ENCODE assay signal across 19 cellular contexts in genomic region chr16:56629531-56629930, GRCh38. TPM values are rescaled to one million over a fixed set of nuclear protein-coding genes. Genes with fewer than 3 reads are reported as not detected.
DNase-seq lines count a peak whose midpoint lies in the region; ATAC-seq, FAIRE-seq and TF ChIP-seq lines count a peak whose summit lies in the region.
"Had no signal": no experiment of that assay in that cellular context is flagged by ENCODE, and none has a peak within 500 bp of the region (broad histone marks: within the 10 kb centered on the region; RNA-seq: fewer than 3 reads in every experiment).

No MANE protein-coding gene starts in this region.

- H3K27ac ChIP-seq in RWPE1, result peak overlapping the region; percentile 90
- H3K27ac ChIP-seq in effector memory CD4-positive, alpha-beta T cell (ENCODE audit: insufficient read depth, low read length, poor library complexity, severe bottlenecking), result no peak overlapping the region
- H3K27ac ChIP-seq: KMS-11, SJSA1 had no signal

- DNase-seq in D721Med (ENCODE audit: insufficient read length, low spot score) (peak; percentile 39), RWPE1 (ENCODE audit: low spot score) (no peak), fibroblast of villous mesenchyme (ENCODE audit: low read depth) (peak; percentile 21), activated gamma-delta T cell (lab: John Stamatoyannopoulos, UW) (no peak), kidney tubule cell (ENCODE audit: low spot score) (no peak), islet precursor cell (no peak)
- no peak for DNase-seq in effector memory CD4-positive, alpha-beta T cell
- DNase-seq: ACHN, AML-193, HCEC 1CT, NCI-H1105 treated with DMSO at 0.1 percent for 48 hours, NCI-H187, NCI-H345, NCI-H526 treated with DMSO at 0.1 percent for 48 hours, PC-3 had no signal

- ATAC-seq in GM18517 (IDR thresholded peaks at IDR 0.05; ENCODE audit: unreplicated experiment), result peak; percentile 15
- ATAC-seq: PC-3 had no signal

- peaks cover 37% of the 10 kb centered on the region for H3K27me3 ChIP-seq in effector memory CD4-positive, alpha-beta T cell (replicated peaks; ENCODE audit: control insufficient read depth, insufficient read depth, low read length, poor library complexity, severe bottlenecking)
- H3K27me3 ChIP-seq: SJSA1 had no signal

- CTCF ChIA-PET in RWPE1 (lab: Yijun Ruan, JAX), result no interaction called here

- POLR2A ChIA-PET in RWPE1 (lab: Yijun Ruan, JAX; ENCODE audit: low non-redundant PET), result no interaction called here

- H3K4me3 ChIP-seq in fibroblast of villous mesenchyme (ENCODE audit: low read depth, low read length), result no peak overlapping the region
- H3K4me3 ChIP-seq in effector memory CD4-positive, alpha-beta T cell (ENCODE audit: insufficient read depth, low read depth, low read length, poor library complexity, severe bottlenecking), result no peak overlapping the region
- H3K4me3 ChIP-seq: SJSA1 had no signal

- H3K9me3 ChIP-seq in effector memory CD4-positive, alpha-beta T cell (ENCODE audit: control insufficient read depth, low read length), result no peaks in the 10 kb centered on the region
- H3K9me3 ChIP-seq: SJSA1 had no signal

- no peak for TF ChIP-seq CTCF in D721Med (IDR thresholded peaks at IDR 0.05; ENCODE audit: insufficient read depth, missing control alignments)
- TF ChIP-seq CTCF in RWPE1 (conservative IDR thresholded peaks at IDR 0.05; ENCODE audit: low read depth), result no peak
- no peak for TF ChIP-seq CTCF in fibroblast of villous mesenchyme (IDR thresholded peaks at IDR 0.05; ENCODE audit: insufficient read depth, low read depth, low read length)

- H3K36me3 ChIP-seq in effector memory CD4-positive, alpha-beta T cell (ENCODE audit: control insufficient read depth, insufficient read depth, low read length), result no peaks in the 10 kb centered on the region
- H3K36me3 ChIP-seq: SJSA1 had no signal

- no peak for FAIRE-seq in D721Med (lab: Jason Lieb, UNC)

- peaks cover 16% of the 10 kb centered on the region for H3K4me1 ChIP-seq in effector memory CD4-positive, alpha-beta T cell (ENCODE audit: control insufficient read depth, insufficient read depth, low read length, poor library complexity, severe bottlenecking)

RNA-seq across cellular contexts. Expression of gene MT1M, which starts 2.9 kb away (rescaled TPM):
- 1.3 TPM in 1 of 2 replicates, not detected in the other for total RNA-seq in fibroblast of villous mesenchyme
- total RNA-seq: MCF 10A had no signal

RNA-seq across cellular contexts. Expression of gene MT1E, which starts 4.0 kb away (rescaled TPM):
- total RNA-seq in fibroblast of villous mesenchyme, result 21.6 and 108 TPM in 2 replicates
- total RNA-seq: PC-3 had no signal

RNA-seq across cellular contexts. Expression of gene MT1A, which starts 8.9 kb away (rescaled TPM):
- 1.3 and 1.9 TPM in 2 replicates for total RNA-seq in fibroblast of villous mesenchyme
- total RNA-seq: MCF 10A, PC-3, SJSA1 had no signal

RNA-seq across cellular contexts. Expression of gene MT2A, which starts 21.1 kb away (rescaled TPM):
- 21.2 and 76.0 TPM in 2 replicates for total RNA-seq in fibroblast of villous mesenchyme

RNA-seq across cellular contexts. Expression of gene MT1B, which starts 22.2 kb away (rescaled TPM):
- not detected in 2 replicates for total RNA-seq in fibroblast of villous mesenchyme
- total RNA-seq: MCF 10A, PC-3, SJSA1 had no signal

Comparison
In these comparisons a context has a peak if more than half of its experiments do, and no peak if none do; other contexts are left out.
1. DNase-seq: peak in D721Med (single experiment) and fibroblast of villous mesenchyme (single experiment); none in RWPE1 (single experiment), activated gamma-delta T cell (single experiment), kidney tubule cell (single experiment), islet precursor cell (single experiment) and effector memory CD4-positive, alpha-beta T cell (0 of 3).